1 cellular context compared by ENCODE assay signal in genomic region chr9:131125288-131126058, GRCh38.
TF ChIP-seq lines count a peak whose summit lies in the region.

NUP214 (plus strand) TSS chr9:131125586; CDS start chr9:131125705, 119 bp downstream.

TF ChIP-seq in HepG2, 621 proteins besides CTCF, POLR2A, EP300 and RAD21 (continued from another document and continues in another):
- TF ChIP-seq PAXIP1 (CRISPR knock-in tag; conservative IDR thresholded peaks at IDR 0.05): no peak
- TF ChIP-seq ZNF296 (CRISPR knock-in tag; conservative IDR thresholded peaks at IDR 0.05): no peak; the same call in 1 of the 2 replicates
- TF ChIP-seq SP1 (IDR thresholded peaks at IDR 0.05): no peak
- peak; percentile 89 for TF ChIP-seq SP1 (CRISPR knock-in tag; IDR thresholded peaks at IDR 0.05)
- TF ChIP-seq CBFB (CRISPR knock-in tag; IDR thresholded peaks at IDR 0.05): peak; percentile 96
- no peak; the same call in 1 of the 2 replicates for TF ChIP-seq ATF7-NPFF (CRISPR knock-in tag; IDR thresholded peaks at IDR 0.05; ENCODE audit: low read depth)
- peak; percentile 57 for TF ChIP-seq GATAD2A (CRISPR knock-in tag; IDR thresholded peaks at IDR 0.05)
- TF ChIP-seq ZNF33B (CRISPR knock-in tag; IDR thresholded peaks at IDR 0.05): no peak
- TF ChIP-seq SKI (IDR thresholded peaks at IDR 0.05; ENCODE audit: partially characterized antibody): no peak
- TF ChIP-seq RFX1 (IDR thresholded peaks at IDR 0.05): no peak; the same call in 1 of the 2 replicates
- TF ChIP-seq HMGXB3 (CRISPR knock-in tag; IDR thresholded peaks at IDR 0.05; ENCODE audit: borderline replicate concordance): peak; percentile 91
- 0 out of 2 replicates have a peak, but pooled peaks have one; percentile 48 for TF ChIP-seq POLR2AphosphoS2 (IDR thresholded peaks at IDR 0.05; ENCODE audit: low read depth, low read length)
- no peak for TF ChIP-seq CEBPB (IDR thresholded peaks at IDR 0.05; ENCODE audit: borderline replicate concordance, low read depth, low read length)
- peak; percentile 37; the same call in 1 of the 2 replicates for TF ChIP-seq HHEX (CRISPR knock-in tag; IDR thresholded peaks at IDR 0.05)
- 0 out of 2 replicates have a peak, but pooled peaks have one; percentile 25 for TF ChIP-seq ZNF451 (CRISPR knock-in tag; IDR thresholded peaks at IDR 0.05)
- TF ChIP-seq PHF21A (CRISPR knock-in tag; IDR thresholded peaks at IDR 0.05): peak; percentile 82; the same call in 1 of the 2 replicates
- no peak for TF ChIP-seq NCOR1 (IDR thresholded peaks at IDR 0.05; ENCODE audit: borderline replicate concordance, low read length)
- peak; percentile 90 for TF ChIP-seq NR0B2 (CRISPR knock-in tag; IDR thresholded peaks at IDR 0.05)
- TF ChIP-seq SMYD3 (CRISPR knock-in tag; IDR thresholded peaks at IDR 0.05): no peak
- no peak for TF ChIP-seq ZNF75D (CRISPR knock-in tag; IDR thresholded peaks at IDR 0.05; ENCODE audit: borderline replicate concordance)
- TF ChIP-seq ZNF337 (CRISPR knock-in tag; IDR thresholded peaks at IDR 0.05; ENCODE audit: borderline replicate concordance, low read depth): 0 out of 2 replicates have a peak, but pooled peaks have one; percentile 20
- no peak for TF ChIP-seq NR2F1 (CRISPR knock-in tag; IDR thresholded peaks at IDR 0.05)
- no peak for TF ChIP-seq ZNF329 (CRISPR knock-in tag; IDR thresholded peaks at IDR 0.05; ENCODE audit: low read depth)
- no peak; the same call in 1 of the 2 replicates for TF ChIP-seq ZNF460 (CRISPR knock-in tag; IDR thresholded peaks at IDR 0.05; ENCODE audit: borderline replicate concordance)
- peak; percentile 26; the same call in 1 of the 2 replicates for TF ChIP-seq ZNF691 (CRISPR knock-in tag; IDR thresholded peaks at IDR 0.05; ENCODE audit: borderline replicate concordance, low read depth)
- peak; percentile 58 for TF ChIP-seq TFE3 (CRISPR knock-in tag; IDR thresholded peaks at IDR 0.05)
- TF ChIP-seq MBNL3 (CRISPR knock-in tag; conservative IDR thresholded peaks at IDR 0.05): no peak
- TF ChIP-seq AGO2 (optimal IDR thresholded peaks at IDR 0.05; ENCODE audit: low read depth, low read length): peak; percentile 68
- TF ChIP-seq HES4 (CRISPR knock-in tag; IDR thresholded peaks at IDR 0.05; ENCODE audit: borderline replicate concordance): 0 out of 2 replicates have a peak, but pooled peaks have one; percentile 33
- peak; percentile 26; the same call in 1 of the 2 replicates for TF ChIP-seq BHLHE40 (IDR thresholded peaks at IDR 0.05; ENCODE audit: low read length)
- no peak for TF ChIP-seq SRSF9 (IDR thresholded peaks at IDR 0.05; ENCODE audit: borderline replicate concordance, insufficient read depth, low read depth, low read length, poor library complexity, severe bottlenecking)
- peak; percentile 79; the same call in 1 of the 2 replicates for TF ChIP-seq RFX5 (IDR thresholded peaks at IDR 0.05; ENCODE audit: low read depth, low read length)
- no peak for TF ChIP-seq PBX3 (CRISPR knock-in tag; IDR thresholded peaks at IDR 0.05; ENCODE audit: borderline replicate concordance)
- TF ChIP-seq ZNF503 (CRISPR knock-in tag; IDR thresholded peaks at IDR 0.05): no peak
- peak; percentile 49; the same call in 1 of the 2 replicates for TF ChIP-seq ZNF232 (CRISPR knock-in tag; IDR thresholded peaks at IDR 0.05; ENCODE audit: borderline replicate concordance)
- 0 out of 2 replicates have a peak, but pooled peaks have one; percentile 36 for TF ChIP-seq ZNF576 (CRISPR knock-in tag; IDR thresholded peaks at IDR 0.05)
- peak; percentile 95 for TF ChIP-seq E2F1 (CRISPR knock-in tag; IDR thresholded peaks at IDR 0.05)
- peak; percentile 88 for TF ChIP-seq HNF1B (CRISPR knock-in tag; IDR thresholded peaks at IDR 0.05)
- TF ChIP-seq DNMT1 (CRISPR knock-in tag; IDR thresholded peaks at IDR 0.05): no peak
- TF ChIP-seq ZSCAN30 (CRISPR knock-in tag; IDR thresholded peaks at IDR 0.05): no peak
- TF ChIP-seq REL (CRISPR knock-in tag; conservative IDR thresholded peaks at IDR 0.05): 0 out of 2 replicates have a peak, but pooled peaks have one; percentile 79
- no peak for TF ChIP-seq KLF13 (CRISPR knock-in tag; IDR thresholded peaks at IDR 0.05)
- TF ChIP-seq BCL6 (CRISPR knock-in tag; IDR thresholded peaks at IDR 0.05): peak; percentile 49; the same call in 1 of the 2 replicates
- no peak for TF ChIP-seq PTBP1 (IDR thresholded peaks at IDR 0.05; ENCODE audit: low read depth, low read length, poor library complexity, severe bottlenecking)
- peak; percentile 96 for TF ChIP-seq SIN3A (IDR thresholded peaks at IDR 0.05; ENCODE audit: borderline replicate concordance, low read depth, low read length)
